25 cellular contexts compared by ENCODE assay signal in the genomic region with DNA sequence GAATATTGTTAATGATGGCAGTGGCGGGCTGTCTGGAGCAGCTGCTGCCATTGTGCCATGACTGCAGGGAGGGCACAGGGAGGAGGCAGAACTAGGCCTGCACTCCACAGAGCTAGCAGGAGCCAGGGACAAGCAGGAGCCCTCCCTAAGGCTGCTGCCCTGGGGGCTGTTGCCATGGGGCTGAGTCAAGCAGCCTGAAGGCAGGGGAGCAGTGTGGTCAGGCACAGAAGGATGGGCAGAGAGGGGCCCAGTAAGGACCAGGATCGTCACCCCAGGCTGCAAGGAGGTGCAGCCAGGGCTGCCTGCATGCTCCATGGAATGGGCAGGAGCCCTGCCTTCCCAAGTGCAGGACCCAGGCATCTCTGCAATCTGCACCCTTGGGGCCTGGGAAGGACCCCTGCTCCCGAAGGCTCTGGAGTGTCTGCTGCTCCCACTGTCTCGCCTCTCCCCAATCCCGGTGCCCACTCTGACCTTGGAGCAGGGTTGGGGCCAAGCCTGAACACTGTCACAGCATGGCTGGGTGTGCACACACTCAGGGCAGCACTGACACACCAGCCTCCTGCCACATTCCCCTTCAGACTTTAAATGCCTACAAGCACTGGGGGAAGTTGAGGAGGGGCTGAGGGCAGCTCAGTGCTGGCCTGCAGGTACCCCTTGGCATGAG.
"Had no signal": no experiment of that assay in that cellular context is flagged by ENCODE, and none has a peak within 500 bp of the region (broad histone marks: within the 10 kb centered on the region; RNA-seq: fewer than 3 reads in every experiment).

No MANE protein-coding gene starts in this region.

- H3K4me3 Mint-ChIP-seq: activated CD4-positive, alpha-beta memory T cell treated with anti-CD3 and anti-CD28 coated beads, Interleukin-2, amount 10 ng/mL, durations not matched to agents 7 days and 5 days; activated CD4-positive, alpha-beta T cell treated with anti-CD3 and anti-CD28 coated beads, Interleukin-2, amount 10 ng/mL, durations not matched to agents 7 days and 5 days; activated naive CD4-positive, alpha-beta T cell treated with anti-CD3 and anti-CD28 coated beads, Interleukin-2, amount 50 U/mL, for 24 hours; activated naive CD8-positive, alpha-beta T cell treated with anti-CD3 and anti-CD28 coated beads, Interleukin-2, amount 50 U/mL, for 24 hours; activated T-cell treated with anti-CD3 and anti-CD28 coated beads, Interleukin-2, amount 50 U/mL, for 4 hours; naive thymus-derived CD4-positive, alpha-beta T cell; stimulated activated naive B cell treated with anti-CD40 and anti-IgM and Interleukin-4, amounts not matched to agents 10 μg/mL and 1 μg/mL and 100 μg/mL, for 72 hours; WTC11 had no signal

- H3K4me3 ChIP-seq: breast epithelium, left ventricle myocardium inferior, sigmoid colon, stomach, tibial artery, uterus had no signal

- DNase-seq: activated CD4-positive, alpha-beta memory T cell treated with anti-CD3 and anti-CD28 coated beads, Interleukin-2, amount 10 ng/mL, durations not matched to agents 7 days and 5 days; activated CD4-positive, alpha-beta T cell treated with anti-CD3 and anti-CD28 coated beads for 1 hour; activated CD4-positive, alpha-beta T cell treated with anti-CD3 and anti-CD28 coated beads, Interleukin-2, amount 10 ng/mL, durations not matched to agents 7 days and 5 days; activated naive CD8-positive, alpha-beta T cell treated with anti-CD3 and anti-CD28 coated beads, Interleukin-2, amount 50 U/mL, for 24 hours; activated T-cell treated with anti-CD3 and anti-CD28 coated beads, Interleukin-2, amount 50 U/mL, for 4 hours; amygdala; central memory CD4-positive, alpha-beta T cell; foreskin keratinocyte; left ventricle myocardium inferior; midbrain; naive thymus-derived CD4-positive, alpha-beta T cell; sigmoid colon; small intestine; stimulated activated CD4-positive, alpha-beta T cell treated with anti-CD3 and anti-CD28 coated beads, Interleukin-1b, Interleukin-23, amount 100 ng/mL, for 48 hours; stimulated activated CD4-positive, alpha-beta T cell treated with anti-CD3 and anti-CD28 coated beads, Interleukin-4, amount 100 ng/mL, for 4 hours; stimulated activated CD8-positive, alpha-beta memory T cell treated with anti-CD3 and anti-CD28 coated beads, Interleukin-4, amount 100 ng/mL, for 48 hours; stimulated activated naive B cell treated with anti-CD40 and anti-IgM and Interleukin-4, amounts not matched to agents 10 μg/mL and 1 μg/mL and 100 μg/mL, for 72 hours; stomach; T-helper 2 cell; tibial artery; uterus had no signal

- H3K9me3 ChIP-seq: sigmoid colon, tibial artery, uterus had no signal

- H3K4me1 ChIP-seq: breast epithelium, foreskin keratinocyte, left ventricle myocardium inferior, sigmoid colon, stomach, tibial artery, uterus had no signal

- H3K27ac Mint-ChIP-seq: activated CD4-positive, alpha-beta memory T cell treated with anti-CD3 and anti-CD28 coated beads, Interleukin-2, amount 10 ng/mL, durations not matched to agents 7 days and 5 days; activated CD4-positive, alpha-beta T cell treated with anti-CD3 and anti-CD28 coated beads, Interleukin-2, amount 10 ng/mL, durations not matched to agents 7 days and 5 days; activated naive CD4-positive, alpha-beta T cell treated with anti-CD3 and anti-CD28 coated beads, Interleukin-2, amount 50 U/mL, for 24 hours; activated naive CD8-positive, alpha-beta T cell treated with anti-CD3 and anti-CD28 coated beads, Interleukin-2, amount 50 U/mL, for 24 hours; activated T-helper 2 cell treated with anti-CD3 and anti-CD28 coated beads, Interferon-gamma antibody, Interleukin-2, Interleukin-4, amounts not matched to agents 10 μg/mL and 5 μg/mL and 100 μg/mL, durations not matched to agents 14 hours and 24 hours and 36 hours; naive thymus-derived CD4-positive, alpha-beta T cell; stimulated activated naive B cell treated with anti-CD40 and anti-IgM and Interleukin-4, amounts not matched to agents 10 μg/mL and 1 μg/mL and 100 μg/mL, for 72 hours; WTC11 had no signal

- H3K27me3 ChIP-seq: breast epithelium, foreskin keratinocyte, sigmoid colon, stomach, tibial artery, uterus had no signal

- H3K4me1 Mint-ChIP-seq: activated CD4-positive, alpha-beta memory T cell treated with anti-CD3 and anti-CD28 coated beads, Interleukin-2, amount 10 ng/mL, durations not matched to agents 7 days and 5 days; activated CD4-positive, alpha-beta T cell treated with anti-CD3 and anti-CD28 coated beads, Interleukin-2, amount 10 ng/mL, durations not matched to agents 7 days and 5 days; activated naive CD4-positive, alpha-beta T cell treated with anti-CD3 and anti-CD28 coated beads, Interleukin-2, amount 50 U/mL, for 24 hours; activated naive CD8-positive, alpha-beta T cell treated with anti-CD3 and anti-CD28 coated beads, Interleukin-2, amount 50 U/mL, for 24 hours; naive thymus-derived CD4-positive, alpha-beta T cell; stimulated activated naive B cell treated with anti-CD40 and anti-IgM and Interleukin-4, amounts not matched to agents 10 μg/mL and 1 μg/mL and 100 μg/mL, for 72 hours had no signal

- H3K27ac ChIP-seq: breast epithelium, foreskin keratinocyte, left ventricle myocardium inferior, sigmoid colon, stomach, tibial artery, uterus had no signal

- H3K36me3 ChIP-seq: breast epithelium, left ventricle myocardium inferior, sigmoid colon, stomach, tibial artery, uterus had no signal

- ATAC-seq: activated naive CD8-positive, alpha-beta T cell treated with anti-CD3 and anti-CD28 coated beads, Interleukin-2, amount 50 U/mL, for 24 hours; activated T-cell treated with anti-CD3 and anti-CD28 coated beads, Interleukin-2, amount 50 U/mL, for 4 hours; foreskin keratinocyte; naive thymus-derived CD4-positive, alpha-beta T cell; stimulated activated naive B cell treated with anti-CD40 and anti-IgM and Interleukin-4, amounts not matched to agents 10 μg/mL and 1 μg/mL and 100 μg/mL, for 72 hours had no signal

- H3K27me3 Mint-ChIP-seq: activated CD4-positive, alpha-beta memory T cell treated with anti-CD3 and anti-CD28 coated beads, Interleukin-2, amount 10 ng/mL, durations not matched to agents 7 days and 5 days; activated CD4-positive, alpha-beta T cell treated with anti-CD3 and anti-CD28 coated beads, Interleukin-2, amount 10 ng/mL, durations not matched to agents 7 days and 5 days; activated naive CD4-positive, alpha-beta T cell treated with anti-CD3 and anti-CD28 coated beads, Interleukin-2, amount 50 U/mL, for 24 hours; activated naive CD8-positive, alpha-beta T cell treated with anti-CD3 and anti-CD28 coated beads, Interleukin-2, amount 50 U/mL, for 24 hours; naive thymus-derived CD4-positive, alpha-beta T cell; stimulated activated naive B cell treated with anti-CD40 and anti-IgM and Interleukin-4, amounts not matched to agents 10 μg/mL and 1 μg/mL and 100 μg/mL, for 72 hours had no signal

- H3K36me3 Mint-ChIP-seq: activated naive CD4-positive, alpha-beta T cell treated with anti-CD3 and anti-CD28 coated beads, Interleukin-2, amount 50 U/mL, for 24 hours; naive thymus-derived CD4-positive, alpha-beta T cell; WTC11 had no signal
